7 cellular contexts compared by ENCODE assay signal in genomic region chr2:234496442-234496834, GRCh38. TPM values are rescaled to one million over a fixed set of nuclear protein-coding genes. Genes with fewer than 3 reads are reported as not detected.
A peak's percentile ranks its signal among the peaks of the same experiment; 100 is the strongest.
DNase-seq lines count a peak whose midpoint lies in the region; ATAC-seq and TF ChIP-seq lines count a peak whose summit lies in the region.

No MANE protein-coding gene starts in this region.

- peak overlapping the region; percentile 47 for H2AFZ ChIP-seq in trophoblast cell (ENCODE audit: insufficient read depth, low read length, poor library complexity)

- peak overlapping the region in 3 of 4 donors; percentile 82 to 85 (median 84) for H3K27ac ChIP-seq in gastroesophageal sphincter
- peak overlapping the region; percentile 65 for H3K27ac ChIP-seq in trophoblast cell (ENCODE audit: low read depth, low read length)

- H3K4me1 Mint-ChIP-seq in activated T-helper 1 cell treated with anti-CD3 and anti-CD28 coated beads, Interleukin-12 subunit alpha, Interleukin-12 subunit beta, Interleukin-2, Interleukin-4 antibody, amounts not matched to agents 30 ng/mL and 10 ng/mL and 1 ng/mL, durations not matched to agents 14 hours and 24 hours and 36 hours (ENCODE audit: low read depth), result peaks cover 51% of the 10 kb centered on the region

- no peaks in the 10 kb centered on the region for H3K9me3 ChIP-seq in gastroesophageal sphincter
- no peaks in the 10 kb centered on the region for H3K9me3 ChIP-seq in trophoblast cell (ENCODE audit: insufficient read depth, low read depth, low read length)

- H2BK120ac ChIP-seq in trophoblast cell (ENCODE audit: insufficient read depth, low read length, poor library complexity), result peak overlapping the region; percentile 74

- peak overlapping the region; percentile 59 for H3K4ac ChIP-seq in trophoblast cell (ENCODE audit: low read depth, low read length)

- H3K27me3 ChIP-seq in gastroesophageal sphincter, result no peaks in the 10 kb centered on the region
- H3K27me3 ChIP-seq in trophoblast cell (ENCODE audit: insufficient read depth, low read length), result no peaks in the 10 kb centered on the region

- H3K23ac ChIP-seq in trophoblast cell (ENCODE audit: low read length), result no peak overlapping the region

- H3K36me3 ChIP-seq in gastroesophageal sphincter, result no peaks in the 10 kb centered on the region
- no peaks in the 10 kb centered on the region for H3K36me3 ChIP-seq in trophoblast cell (ENCODE audit: control insufficient read depth in 1 of 2, insufficient read depth in 2 of 2, low read length in 2 of 2)

- H3K14ac ChIP-seq in trophoblast cell (ENCODE audit: low read length), result peak overlapping the region; percentile 81

- TF ChIP-seq CTCF in gastroesophageal sphincter (IDR thresholded peaks at IDR 0.05), result no peak

- peak overlapping the region; percentile 71 for H4K8ac ChIP-seq in trophoblast cell (ENCODE audit: low read depth, low read length)

- peak overlapping the region; percentile 70 for H3K9ac ChIP-seq in trophoblast cell (ENCODE audit: low read length)

- no CpG with 5 or more reads among the region's 57 CpGs for WGBS in gastroesophageal sphincter (ENCODE audit: low coverage in 1 of 2), 2 donors
- WGBS in trophoblast cell (ENCODE audit: extremely low coverage, insufficient coverage, insufficient read length), result no CpG with 5 or more reads among the region's 57 CpGs

- peak overlapping the region; percentile 93 for H3K4me3 Mint-ChIP-seq in activated T-helper 1 cell treated with anti-CD3 and anti-CD28 coated beads, Interleukin-12 subunit alpha, Interleukin-12 subunit beta, Interleukin-2, Interleukin-4 antibody, amounts not matched to agents 30 ng/mL and 10 ng/mL and 1 ng/mL, durations not matched to agents 14 hours and 24 hours and 36 hours

- peak overlapping the region; percentile 82 for H3K4me2 ChIP-seq in trophoblast cell (ENCODE audit: low read length)

- H3K9me3 Mint-ChIP-seq in activated T-helper 1 cell treated with anti-CD3 and anti-CD28 coated beads, Interleukin-12 subunit alpha, Interleukin-12 subunit beta, Interleukin-2, Interleukin-4 antibody, amounts not matched to agents 30 ng/mL and 10 ng/mL and 1 ng/mL, durations not matched to agents 14 hours and 24 hours and 36 hours, result no peaks in the 10 kb centered on the region

- H3K4me3 ChIP-seq in gastroesophageal sphincter (peak overlapping the region; percentile 51 to 75), trophoblast cell (ENCODE audit: low read depth, low read length) (peak overlapping the region; percentile 76)

- intact Hi-C loops in activated T-helper 1 cell treated with anti-CD3 and anti-CD28 coated beads, Interleukin-12 subunit alpha, Interleukin-12 subunit beta, Interleukin-2, Interleukin-4 antibody, amounts not matched to agents 30 ng/mL and 10 ng/mL and 1 ng/mL, durations not matched to agents 14 hours and 24 hours and 36 hours (cut with micrococcal nuclease), result loop anchor here (1.0 kb wide), 1 partner anchor 50 kb away; no protein-coding TSS in a partner anchor

- no peak overlapping the region for H2BK12ac ChIP-seq in trophoblast cell (ENCODE audit: low read length)

- no peak for TF ChIP-seq EP300 in gastroesophageal sphincter (IDR thresholded peaks at IDR 0.05)

- peaks cover 0 to 33% (median 10%) of the 10 kb centered on the region in 3 donors for H3K4me1 ChIP-seq in gastroesophageal sphincter
- H3K4me1 ChIP-seq in trophoblast cell (ENCODE audit: control insufficient read depth in 1 of 2, insufficient read depth in 2 of 2, low read length in 2 of 2), result peaks cover 2 to 15% of the 10 kb centered on the region in 2 experiments

- peaks cover 16% of the 10 kb centered on the region for H3K79me1 ChIP-seq in trophoblast cell (ENCODE audit: low read length)

- peaks cover 26% of the 10 kb centered on the region for H3K36me3 Mint-ChIP-seq in activated T-helper 1 cell treated with anti-CD3 and anti-CD28 coated beads, Interleukin-12 subunit alpha, Interleukin-12 subunit beta, Interleukin-2, Interleukin-4 antibody, amounts not matched to agents 30 ng/mL and 10 ng/mL and 1 ng/mL, durations not matched to agents 14 hours and 24 hours and 36 hours (ENCODE audit: low read depth)

- ATAC-seq in GM18520 (IDR thresholded peaks at IDR 0.05; ENCODE audit: unreplicated experiment), result peak; percentile 32
- ATAC-seq in HG02571 (IDR thresholded peaks at IDR 0.05; ENCODE audit: unreplicated experiment), result peak; percentile 39
- ATAC-seq in gastroesophageal sphincter, result peak; percentile 52

- TF ChIP-seq POLR2A in gastroesophageal sphincter (IDR thresholded peaks at IDR 0.05), result no peak

- no peak overlapping the region for H2AK5ac ChIP-seq in trophoblast cell (ENCODE audit: low read length)

- H2BK5ac ChIP-seq in trophoblast cell (ENCODE audit: low read depth, low read length, poor library complexity), result no peak overlapping the region

- H3K27me3 Mint-ChIP-seq in activated T-helper 1 cell treated with anti-CD3 and anti-CD28 coated beads, Interleukin-12 subunit alpha, Interleukin-12 subunit beta, Interleukin-2, Interleukin-4 antibody, amounts not matched to agents 30 ng/mL and 10 ng/mL and 1 ng/mL, durations not matched to agents 14 hours and 24 hours and 36 hours (ENCODE audit: insufficient read depth), result no peaks in the 10 kb centered on the region

- H4K91ac ChIP-seq in trophoblast cell (ENCODE audit: low read depth, low read length), result peak overlapping the region; percentile 65

- H3K79me2 ChIP-seq in trophoblast cell (ENCODE audit: control insufficient read depth, insufficient read depth, low read length, poor library complexity), result peaks cover 17% of the 10 kb centered on the region

- H4K12ac ChIP-seq in trophoblast cell (ENCODE audit: low read depth, low read length), result no peak overlapping the region

- DNase-seq in NCI-H1930 (lab: John Stamatoyannopoulos, UW) (peak; percentile 15 to 41), trophoblast cell (peak; percentile 18 to 62), A172 (ENCODE audit: low spot score) (no peak)
- DNase-seq in activated T-helper 1 cell treated with anti-CD3 and anti-CD28 coated beads, Interleukin-12 subunit alpha, Interleukin-12 subunit beta, Interleukin-2, Interleukin-4 antibody, amounts not matched to agents 30 ng/mL and 10 ng/mL and 1 ng/mL, durations not matched to agents 14 hours and 24 hours and 36 hours (ENCODE audit: low spot score), result peak; percentile 62

- H3K27ac Mint-ChIP-seq in activated T-helper 1 cell treated with anti-CD3 and anti-CD28 coated beads, Interleukin-12 subunit alpha, Interleukin-12 subunit beta, Interleukin-2, Interleukin-4 antibody, amounts not matched to agents 30 ng/mL and 10 ng/mL and 1 ng/mL, durations not matched to agents 14 hours and 24 hours and 36 hours, result peak overlapping the region; percentile 95

- peak overlapping the region; percentile 87 for H3K18ac ChIP-seq in trophoblast cell (ENCODE audit: low read length)

RNA-seq across cellular contexts. Expression of gene ARL4C, which starts 0.4 kb away (rescaled TPM):
- total RNA-seq in activated T-helper 1 cell treated with anti-CD3 and anti-CD28 coated beads, Interleukin-12 subunit alpha, Interleukin-12 subunit beta, Interleukin-2, Interleukin-4 antibody, amounts not matched to agents 30 ng/mL and 10 ng/mL and 1 ng/mL, durations not matched to agents 14 hours and 24 hours and 36 hours, result 66.3 and 68.5 TPM in 2 replicates
- 10 to 100 TPM in 1 of 4 donors, 1 to 10 TPM in 3; 3.7 to 12.7 (median 7.2) TPM for total RNA-seq in gastroesophageal sphincter
- 28.8 TPM in 2 replicates for polyA plus RNA-seq in trophoblast cell (2013)
- 72.2 and 79.6 TPM in 2 replicates for total RNA-seq in A172 (2014; rRNA removed; shearing (Covaris generic))
